Comparison of ENCODE assay signal across 1 cellular context in genomic region chr17:61380836-61381525, GRCh38.
TF ChIP-seq lines count a peak whose summit lies in the region.

No MANE protein-coding gene starts in this region.

TF ChIP-seq in WTC11, 78 proteins besides CTCF, POLR2A, EP300 and RAD21:
- no peak for TF ChIP-seq ARID4B (CRISPR knock-in tag; IDR thresholded peaks at IDR 0.05; ENCODE audit: borderline replicate concordance)
- no peak for TF ChIP-seq IRF2 (CRISPR knock-in tag; IDR thresholded peaks at IDR 0.05; ENCODE audit: borderline replicate concordance, low read depth)
- no peak for TF ChIP-seq SOX15 (CRISPR knock-in tag; IDR thresholded peaks at IDR 0.05)
- TF ChIP-seq MLX (CRISPR knock-in tag; IDR thresholded peaks at IDR 0.05): no peak
- no peak for TF ChIP-seq ATF6 (CRISPR knock-in tag; IDR thresholded peaks at IDR 0.05)
- TF ChIP-seq USF1 (CRISPR knock-in tag; IDR thresholded peaks at IDR 0.05): no peak
- TF ChIP-seq ZNF281 (CRISPR knock-in tag; IDR thresholded peaks at IDR 0.05): no peak
- no peak for TF ChIP-seq GTF2I (CRISPR knock-in tag; conservative IDR thresholded peaks at IDR 0.05)
- no peak for TF ChIP-seq ZNF396 (CRISPR knock-in tag; IDR thresholded peaks at IDR 0.05; ENCODE audit: borderline replicate concordance)
- no peak for TF ChIP-seq PRDM15 (CRISPR knock-in tag; IDR thresholded peaks at IDR 0.05)
- TF ChIP-seq CREB1 (CRISPR knock-in tag; IDR thresholded peaks at IDR 0.05): no peak
- no peak for TF ChIP-seq E2F1 (CRISPR knock-in tag; IDR thresholded peaks at IDR 0.05)
- no peak for TF ChIP-seq ZBTB21 (CRISPR knock-in tag; IDR thresholded peaks at IDR 0.05; ENCODE audit: borderline replicate concordance)
- no peak for TF ChIP-seq ZNF232 (CRISPR knock-in tag; IDR thresholded peaks at IDR 0.05)
- no peak for TF ChIP-seq ATF1 (CRISPR knock-in tag; IDR thresholded peaks at IDR 0.05)
- TF ChIP-seq SMAD3 (CRISPR knock-in tag; IDR thresholded peaks at IDR 0.05; ENCODE audit: borderline replicate concordance): no peak
